ENCODE assay signal across 1 cellular context in genomic region chr22:31399211-31400022, GRCh38.
A peak's percentile ranks its signal among the peaks of the same experiment; 100 is the strongest.
TF ChIP-seq lines count a peak whose summit lies in the region.

DRG1 (plus strand) TSS chr22:31399604; CDS start chr22:31399684, 80 bp downstream.

TF ChIP-seq in HepG2, 621 proteins besides CTCF, POLR2A, EP300 and RAD21 (continued from another document and continues in another):
- peak; percentile 54; the same call in 1 of the 2 replicates for TF ChIP-seq ATF2 (CRISPR knock-in tag; IDR thresholded peaks at IDR 0.05)
- no peak for TF ChIP-seq ZNF335 (CRISPR knock-in tag; IDR thresholded peaks at IDR 0.05)
- no peak for TF ChIP-seq CBX1 (IDR thresholded peaks at IDR 0.05; ENCODE audit: low read depth)
- TF ChIP-seq DR1 (CRISPR knock-in tag; IDR thresholded peaks at IDR 0.05) = peak; percentile 72
- TF ChIP-seq HHEX (CRISPR knock-in tag; IDR thresholded peaks at IDR 0.05) = no peak
- TF ChIP-seq CREBL2 (CRISPR knock-in tag; IDR thresholded peaks at IDR 0.05; ENCODE audit: borderline replicate concordance) = peak; percentile 86; the same call in 1 of the 2 replicates
- TF ChIP-seq ZFP36L1 (CRISPR knock-in tag; IDR thresholded peaks at IDR 0.05) = 0 out of 2 replicates have a peak, but pooled peaks have one; percentile 1
- TF ChIP-seq ZNF318 (CRISPR knock-in tag; IDR thresholded peaks at IDR 0.05) = no peak
- TF ChIP-seq TERF1 (CRISPR knock-in tag; IDR thresholded peaks at IDR 0.05) = no peak
- TF ChIP-seq SETDB1 (CRISPR knock-in tag; IDR thresholded peaks at IDR 0.05; ENCODE audit: borderline replicate concordance) = no peak
- peak; percentile 21; the same call in 1 of the 2 replicates for TF ChIP-seq TARDBP (CRISPR knock-in tag; IDR thresholded peaks at IDR 0.05)
- TF ChIP-seq ZFP62 (CRISPR knock-in tag; IDR thresholded peaks at IDR 0.05) = peak; percentile 19; the same call in 1 of the 2 replicates
- no peak for TF ChIP-seq HNF1A (IDR thresholded peaks at IDR 0.05; ENCODE audit: low read depth)
- TF ChIP-seq HNF1A (CRISPR knock-in tag; IDR thresholded peaks at IDR 0.05; ENCODE audit: borderline replicate concordance) = peak; percentile 50; the same call in 1 of the 2 replicates
- TF ChIP-seq ZNF616 (CRISPR knock-in tag; IDR thresholded peaks at IDR 0.05; ENCODE audit: low read depth) = peak; percentile 80; the same call in 1 of the 2 replicates
- TF ChIP-seq PLRG1 (conservative IDR thresholded peaks at IDR 0.05) = no peak
- TF ChIP-seq ZSCAN20 (CRISPR knock-in tag; IDR thresholded peaks at IDR 0.05; ENCODE audit: borderline replicate concordance) = 0 out of 2 replicates have a peak, but pooled peaks have one; percentile 62
- no peak for TF ChIP-seq ZNF558 (CRISPR knock-in tag; IDR thresholded peaks at IDR 0.05; ENCODE audit: borderline replicate concordance)
- TF ChIP-seq HMG20A (CRISPR knock-in tag; IDR thresholded peaks at IDR 0.05; ENCODE audit: borderline replicate concordance) = no peak
- TF ChIP-seq HOXA9 (CRISPR knock-in tag; IDR thresholded peaks at IDR 0.05; ENCODE audit: borderline replicate concordance) = 0 out of 2 replicates have a peak, but pooled peaks have one; percentile 65
- no peak for TF ChIP-seq RBM22 (optimal IDR thresholded peaks at IDR 0.05; ENCODE audit: low read length)
- no peak for TF ChIP-seq ZNF10 (CRISPR knock-in tag; IDR thresholded peaks at IDR 0.05; ENCODE audit: borderline replicate concordance, low read depth)
- no peak for TF ChIP-seq HNRNPL (IDR thresholded peaks at IDR 0.05; ENCODE audit: low read depth, low read length)
- peak; percentile 66 for TF ChIP-seq HNRNPLL (IDR thresholded peaks at IDR 0.05; ENCODE audit: low read depth, low read length, poor library complexity, severe bottlenecking)
- TF ChIP-seq E2F2 (CRISPR knock-in tag; IDR thresholded peaks at IDR 0.05; ENCODE audit: borderline replicate concordance) = 0 out of 2 replicates have a peak, but pooled peaks have one; percentile 23
- peak; percentile 95 for TF ChIP-seq ZBTB7B (CRISPR knock-in tag; IDR thresholded peaks at IDR 0.05)
- TF ChIP-seq ZNF382 (CRISPR knock-in tag; IDR thresholded peaks at IDR 0.05; ENCODE audit: borderline replicate concordance) = no peak
- TF ChIP-seq MNT (IDR thresholded peaks at IDR 0.05) = no peak
- peak; percentile 50; the same call in 1 of the 2 replicates for TF ChIP-seq ZNF672 (CRISPR knock-in tag; IDR thresholded peaks at IDR 0.05)
- TF ChIP-seq HOXA3 (CRISPR knock-in tag; IDR thresholded peaks at IDR 0.05) = peak; percentile 91
- peak; percentile 93 for TF ChIP-seq ZNF589 (CRISPR knock-in tag; conservative IDR thresholded peaks at IDR 0.05)
